8 cellular contexts compared by ENCODE assay signal in the genomic region with DNA sequence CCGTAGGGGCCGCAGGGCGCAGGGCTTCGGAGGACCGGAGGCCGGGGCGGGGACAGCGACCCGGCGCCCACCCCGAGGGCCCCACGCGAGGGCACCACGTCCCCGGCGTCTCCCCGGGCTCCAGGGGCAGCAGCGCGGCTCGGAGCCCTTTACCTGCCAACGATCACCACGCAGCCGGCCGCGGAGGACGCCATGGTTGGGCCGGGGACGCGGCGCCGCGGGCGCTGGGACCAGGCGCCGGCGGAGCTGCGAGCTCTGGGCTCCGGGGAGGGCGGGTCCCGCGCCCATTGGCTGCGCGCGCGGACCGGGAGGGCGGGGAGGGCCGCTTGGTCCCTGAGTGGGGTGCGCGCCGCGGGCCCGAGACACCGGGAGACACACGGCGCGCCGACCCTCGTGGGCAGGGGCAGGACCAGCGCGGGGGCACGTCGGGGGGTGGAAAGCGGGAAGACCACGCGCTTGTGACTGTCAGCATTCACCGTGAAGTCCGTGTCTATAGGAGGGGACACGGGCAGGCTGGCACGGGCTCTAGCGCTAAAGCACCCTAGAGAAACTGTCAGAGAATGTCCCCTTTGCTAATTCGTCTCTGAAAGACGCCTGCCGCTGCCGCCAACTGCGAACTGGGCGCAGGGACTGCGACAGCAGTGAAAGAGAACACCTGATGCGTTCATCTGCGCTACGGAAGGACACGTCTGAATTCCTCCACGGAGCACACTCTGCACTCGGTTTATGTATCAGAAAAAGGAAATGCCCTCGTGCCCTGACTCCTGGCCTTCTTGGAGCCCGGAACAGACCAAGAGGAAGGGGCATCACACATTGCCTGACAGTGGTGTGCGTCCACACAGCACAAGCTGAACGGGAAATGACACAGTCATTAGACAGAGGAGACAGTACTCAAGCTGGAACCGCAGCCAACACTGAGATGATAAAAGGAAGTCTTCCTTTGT. TPM values are rescaled to one million over a fixed set of nuclear protein-coding genes. Genes with fewer than 3 reads are reported as not detected.
A peak's percentile ranks its signal among the peaks of the same experiment; 100 is the strongest.
DNase-seq lines count a peak whose midpoint lies in the region; ATAC-seq lines count a peak whose summit lies in the region.

Gene CRYL1 (minus strand): TSS at position 257 of the 944 bp plus-strand sequence. CDS start 63 bp downstream, at position 194.

- H3K9me3 ChIP-seq in SJCRH30 (replicated peaks), result no peaks in the 10 kb centered on the region
- no peaks in the 10 kb centered on the region for H3K9me3 ChIP-seq in neuron (ENCODE audit: low read length)

- ATAC-seq in GM21576 (IDR thresholded peaks at IDR 0.05; ENCODE audit: unreplicated experiment), result peak; percentile 71

- H3K36me3 ChIP-seq in SJCRH30 (no peaks in the 10 kb centered on the region), neuron (ENCODE audit: insufficient read depth, low read length) (no peaks in the 10 kb centered on the region)

- peak within 1 kb of the TSS; percentile 63 for H3K4me3 ChIP-seq in SJCRH30
- peak within 1 kb of the TSS; percentile 54 for H3K4me3 ChIP-seq in neuron (ENCODE audit: low read length)

- no peak within 1 kb of the TSS for H3K27ac ChIP-seq in SJCRH30

- DNase-seq in DMS53 treated with DMSO at 0.1 percent for 48 hours (lab: John Stamatoyannopoulos, UW; ENCODE audit: unreplicated experiment) (peak; percentile 87), KG1 (lab: John Stamatoyannopoulos, UW) (peak; percentile 63), SJCRH30 (peak; percentile 47 to 66), foreskin melanocyte (peak; percentile 84), stromal cell of bone marrow (ENCODE audit: low read depth) (peak; percentile 44)
- peak; percentile 45 for DNase-seq in activated gamma-delta T cell treated with anti-CD3 and anti-CD28 coated beads, Interleukin-2, amount 50 U/mL, for 16 hours (ENCODE audit: low read depth)

- H2AFZ ChIP-seq in neuron (ENCODE audit: low read depth, low read length), result peak within 1 kb of the TSS; percentile 82

- H3K4me1 ChIP-seq in SJCRH30 (no peaks in the 10 kb centered on the region), neuron (ENCODE audit: insufficient read depth, low read length) (peaks cover 14% of the 10 kb centered on the region)

- H3K27me3 ChIP-seq in SJCRH30 (no peaks in the 10 kb centered on the region), neuron (ENCODE audit: insufficient read depth, low read length) (peaks cover 9% of the 10 kb centered on the region)

RNA-seq across cellular contexts. Expression of gene CRYL1, which starts in this region (rescaled TPM):
- 0.15 and 0.20 TPM in 2 replicates for total RNA-seq in SJCRH30 (2014; rRNA removed; shearing (Covaris generic))

Comparison
In these comparisons a context has a peak if more than half of its experiments do, and no peak if none do; other contexts are left out.
1. Peak in DNase-seq and H3K4me3 ChIP-seq in SJCRH30; RNA of the gene not detected or under 1 TPM.